12 cellular contexts compared by ENCODE assay signal in genomic region chr1:5286244-5286643, GRCh38.
A peak's percentile ranks its signal among the peaks of the same experiment; 100 is the strongest.
DNase-seq lines count a peak whose midpoint lies in the region; ATAC-seq and TF ChIP-seq lines count a peak whose summit lies in the region.
"Had no signal": no experiment of that assay in that cellular context is flagged by ENCODE, and none has a peak within 500 bp of the region (broad histone marks: within the 10 kb centered on the region; RNA-seq: fewer than 3 reads in every experiment).

No MANE protein-coding gene starts in this region.

- no peaks in the 10 kb centered on the region for H3K79me2 ChIP-seq in OCI-LY7 (ENCODE audit: insufficient read depth, low read depth, low read length)

- no peaks in the 10 kb centered on the region for H4K20me1 ChIP-seq in OCI-LY7 (ENCODE audit: insufficient read depth, low read length)

- H3K27me3 Mint-ChIP-seq in activated T-cell treated with anti-CD3 and anti-CD28 coated beads, Interleukin-2, amount 50 U/mL, for 72 hours (ENCODE audit: low read depth) = no peaks in the 10 kb centered on the region

- no peak overlapping the region for H2AFZ ChIP-seq in OCI-LY7 (ENCODE audit: low read length)

- peak; percentile 52; the same call in 2 of the 3 replicates for TF ChIP-seq CTCF in GM12872 (IDR thresholded peaks at IDR 0.05; ENCODE audit: insufficient read depth, low read depth, low read length)
- peak; percentile 72 for TF ChIP-seq CTCF in OCI-LY7 (conservative IDR thresholded peaks at IDR 0.05; ENCODE audit: low read length)

- no TSS peak for BruUV-seq in OCI-LY7 (replicated peaks; lab: Mats Ljungman, UMichigan)

- no peaks in the 10 kb centered on the region for H3K4me1 Mint-ChIP-seq in activated T-cell treated with anti-CD3 and anti-CD28 coated beads, Interleukin-2, amount 50 U/mL, for 72 hours (ENCODE audit: low read depth)
- H3K4me1 Mint-ChIP-seq: naive B cell had no signal

- H3K27ac ChIP-seq in OCI-LY7 (ENCODE audit: low read depth, low read length, poor library complexity, severe bottlenecking) = no peak overlapping the region

- H3K4me2 ChIP-seq in OCI-LY7 (ENCODE audit: low read length) = no peak overlapping the region

- H3K36me3 Mint-ChIP-seq in activated T-cell treated with anti-CD3 and anti-CD28 coated beads, Interleukin-2, amount 50 U/mL, for 72 hours (ENCODE audit: insufficient read depth in 2 of 2) = no peaks in the 10 kb centered on the region
- H3K36me3 Mint-ChIP-seq: naive B cell had no signal

- CTCF ChIA-PET in OCI-LY7 (lab: Charles Lee; ENCODE audit: unreplicated experiment) = interaction anchor here (0.8 to 1.2 kb wide), 2 partner anchors 13 kb away, joined by 3 to 4 read pairs; no protein-coding TSS in a partner anchor

- H3K27me3 ChIP-seq in HAP-1 (ENCODE audit: low read depth) = no peaks in the 10 kb centered on the region

- intact Hi-C loops in OCI-LY7 (cut with micrococcal nuclease; ENCODE audit: unreplicated experiment) = no loop called here

- H3K4me1 ChIP-seq in OCI-LY7 (ENCODE audit: insufficient read depth, low read length, poor library complexity, severe bottlenecking) (peaks cover 3% of the 10 kb centered on the region), HAP-1 (no peaks in the 10 kb centered on the region)

- peaks cover 0 to 3% of the 10 kb centered on the region in 2 donors for H3K9me3 Mint-ChIP-seq in activated T-cell treated with anti-CD3 and anti-CD28 coated beads, Interleukin-2, amount 50 U/mL, for 72 hours
- H3K9me3 Mint-ChIP-seq: T-helper 2 cell treated with Interferon-gamma antibody and Interleukin-4, amounts not matched to agents 5 μg/mL and 100 μg/mL, for 36 hours had no signal

- no peak overlapping the region for H3K27ac Mint-ChIP-seq in activated T-cell treated with anti-CD3 and anti-CD28 coated beads, Interleukin-2, amount 50 U/mL, for 72 hours
- H3K27ac Mint-ChIP-seq: naive B cell; T-helper 2 cell treated with Interferon-gamma antibody and Interleukin-4, amounts not matched to agents 5 μg/mL and 100 μg/mL, for 36 hours had no signal

- H3K9me3 ChIP-seq in OCI-LY7 (ENCODE audit: low read length) = no peaks in the 10 kb centered on the region
- H3K9me3 ChIP-seq in HAP-1 = no peaks in the 10 kb centered on the region

- in situ Hi-C loops in HAP-1 (cut with MboI; ENCODE audit: low sequenced_read_pairs) = no loop called here

- DNase-seq in OCI-LY7 (ENCODE audit: low spot score) (peak; percentile 40), NCI-H187 (lab: John Stamatoyannopoulos, UW) (no peak), HAP-1 (ENCODE audit: low spot score in 2 of 2) (no peak)
- DNase-seq in activated T-cell treated with anti-CD3 and anti-CD28 coated beads, Interleukin-2, amount 50 U/mL, for 72 hours = peak; percentile 6 to 10
- DNase-seq in stimulated activated CD4-positive, alpha-beta T cell treated with anti-CD3 and anti-CD28 coated beads, Interleukin-2, amount 100 ng/mL, for 4 hours (ENCODE audit: low read depth) = peak; percentile 12
- DNase-seq: aorta, EL, naive B cell, NCI-H510A treated with DMSO at 0.1 percent for 48 hours had no signal

- POLR2A ChIA-PET in OCI-LY7 (lab: Charles Lee) = no interaction called here

- no peaks in the 10 kb centered on the region for H3K9me2 ChIP-seq in OCI-LY7 (ENCODE audit: insufficient read depth, low read length)

- H3K36me3 ChIP-seq in OCI-LY7 (ENCODE audit: insufficient read depth, low read length) (no peaks in the 10 kb centered on the region), HAP-1 (replicated peaks) (no peaks in the 10 kb centered on the region)

- no peak for ATAC-seq in activated T-cell treated with anti-CD3 and anti-CD28 coated beads, Interleukin-2, amount 50 U/mL, for 72 hours (replicated peaks in 1 of 2)
- no peak for ATAC-seq in HG02571 (IDR thresholded peaks at IDR 0.05; ENCODE audit: unreplicated experiment)

- no peak overlapping the region for H3K4me3 ChIP-seq in OCI-LY7 (ENCODE audit: low read depth, low read length, poor library complexity, severe bottlenecking)
- H3K4me3 ChIP-seq in HAP-1 = no peak overlapping the region

- H3K4me3 Mint-ChIP-seq in activated T-cell treated with anti-CD3 and anti-CD28 coated beads, Interleukin-2, amount 50 U/mL, for 72 hours = no peak overlapping the region
- H3K4me3 Mint-ChIP-seq: T-helper 2 cell treated with Interferon-gamma antibody and Interleukin-4, amounts not matched to agents 5 μg/mL and 100 μg/mL, for 36 hours had no signal

Comparison
In these comparisons a context has a peak if more than half of its experiments do, and no peak if none do; other contexts are left out.
1. DNase-seq: peak in OCI-LY7 (single experiment), activated T-cell treated with anti-CD3 and anti-CD28 coated beads, Interleukin-2, amount 50 U/mL, for 72 hours (2 of 2) and stimulated activated CD4-positive, alpha-beta T cell treated with anti-CD3 and anti-CD28 coated beads, Interleukin-2, amount 100 ng/mL, for 4 hours (single experiment); none in NCI-H187 (0 of 2) and HAP-1 (0 of 2).